4 cellular contexts compared by ENCODE assay signal in genomic region chr13:111865826-111866225, GRCh38.
"Had no signal": no experiment of that assay in that cellular context is flagged by ENCODE, and none has a peak within 500 bp of the region (broad histone marks: within the 10 kb centered on the region; RNA-seq: fewer than 3 reads in every experiment).

No MANE protein-coding gene starts in this region.

- H3K36me3 Mint-ChIP-seq: IgD-negative memory B cell had no signal

- H3K4me3 Mint-ChIP-seq: GM23338, H9, IgD-negative memory B cell had no signal

- H3K4me1 Mint-ChIP-seq: GM23338, IgD-negative memory B cell had no signal

- DNase-seq: H9, HCEC 1CT had no signal

- H3K27ac Mint-ChIP-seq: GM23338, H9, IgD-negative memory B cell had no signal

- H3K4me3 ChIP-seq: GM23338 had no signal

- ATAC-seq: GM23338 had no signal
